ENCODE assay signal across 13 cellular contexts in genomic region chr17:42783062-42783777, GRCh38. TPM values are rescaled to one million over a fixed set of nuclear protein-coding genes. Genes with fewer than 3 reads are reported as not detected.
DNase-seq lines count a peak whose midpoint lies in the region; ATAC-seq and TF ChIP-seq lines count a peak whose summit lies in the region.
"Had no signal": no experiment of that assay in that cellular context is flagged by ENCODE, and none has a peak within 500 bp of the region (broad histone marks: within the 10 kb centered on the region; RNA-seq: fewer than 3 reads in every experiment).

No MANE protein-coding gene starts in this region.

- WGBS in esophagus muscularis mucosa, result 40% methylated on average over 9 of the region's 9 CpGs

- H3K36me3 ChIP-seq in ACC112 (ENCODE audit: insufficient read depth, low read length) (peaks cover 5% of the 10 kb centered on the region; the same call in 1 of the 2 replicates), esophagus muscularis mucosa (peaks cover 12 to 16% (median 15%) of the 10 kb centered on the region in 4 donors)

- no peak for TF ChIP-seq CTCF in esophagus muscularis mucosa (IDR thresholded peaks at IDR 0.05)

- TF ChIP-seq EP300 in esophagus muscularis mucosa (IDR thresholded peaks at IDR 0.05), result no peak

- peak; percentile 67 for DNase-seq in HK-2 (ENCODE audit: unreplicated experiment)
- DNase-seq in astrocyte of the hippocampus (ENCODE audit: low read depth, low spot score), result peak; percentile 60
- DNase-seq in iris pigment epithelial cell (ENCODE audit: low read depth), result peak; percentile 86
- no peak for DNase-seq in stimulated activated naive CD8-positive, alpha-beta T cell treated with anti-CD3 and anti-CD28 coated beads, Interleukin-15, Interleukin-2, amounts not matched to agents 100 U/mL and 50 U/mL, for 24 hours
- no peak for DNase-seq in esophagus muscularis mucosa (ENCODE audit: extremely low spot score)
- no peak for DNase-seq in stimulated activated CD4-positive, alpha-beta T cell treated with anti-CD3 and anti-CD28 coated beads, Interleukin-2, amount 100 ng/mL, for 48 hours
- DNase-seq in NCI-H1930 (lab: John Stamatoyannopoulos, UW), result no peak
- DNase-seq: activated CD8-positive, alpha-beta T cell treated with anti-CD3 and anti-CD28 coated beads, Interleukin-2, amount 10 ng/mL, durations not matched to agents 7 days and 5 days; immature natural killer cell; NCI-H1048; NCI-H774 had no signal

- no peak overlapping the region for H2AFZ ChIP-seq in ACC112 (ENCODE audit: low read length, unreplicated experiment)

- H3K4me1 ChIP-seq in ACC112 (ENCODE audit: control insufficient read depth, insufficient read depth, low read length, unreplicated experiment) (peaks cover 28% of the 10 kb centered on the region), esophagus muscularis mucosa (peaks cover 20 to 55% (median 51%) of the 10 kb centered on the region in 4 donors)

- no peak for ATAC-seq in stimulated activated naive CD8-positive, alpha-beta T cell treated with anti-CD3 and anti-CD28 coated beads, Interleukin-15, Interleukin-2, amounts not matched to agents 100 U/mL and 50 U/mL, for 24 hours
- ATAC-seq: activated CD8-positive, alpha-beta T cell treated with anti-CD3 and anti-CD28 coated beads, Interleukin-2, amount 10 ng/mL, durations not matched to agents 7 days and 5 days; activated naive CD4-positive, alpha-beta T cell treated with anti-CD3 and anti-CD28 coated beads, Interleukin-2, amount 50 U/mL, for 72 hours had no signal

- peak overlapping the region; percentile 81 for H3K4me3 ChIP-seq in ACC112 (ENCODE audit: low read depth, low read length)
- no peak overlapping the region for H3K4me3 ChIP-seq in esophagus muscularis mucosa

- H3K9me3 ChIP-seq in esophagus muscularis mucosa, result no peaks in the 10 kb centered on the region

- TF ChIP-seq POLR2A in esophagus muscularis mucosa (IDR thresholded peaks at IDR 0.05; ENCODE audit: low read depth), result no peak

- intact Hi-C loops in esophagus muscularis mucosa (cut with DNase I), result loop anchor here (5.0 kb wide), 1 partner anchor 39 kb away; the partner anchor contains the start of gene BECN1

- no peaks in the 10 kb centered on the region for H3K27me3 ChIP-seq in ACC112 (ENCODE audit: insufficient read depth, low read length)
- H3K27me3 ChIP-seq in esophagus muscularis mucosa, result peaks cover 0 to 80% (median 16%) of the 10 kb centered on the region in 4 donors

- H3K27ac ChIP-seq in ACC112 (ENCODE audit: low read depth, low read length) (peak overlapping the region; percentile 44), esophagus muscularis mucosa (replicated peaks in 1 of 4) (no peak overlapping the region)

- H3K79me2 ChIP-seq in ACC112 (ENCODE audit: control insufficient read depth, insufficient read depth, low read length, unreplicated experiment), result peaks cover 18% of the 10 kb centered on the region

RNA-seq across cellular contexts. Expression of gene WNK4, which starts 2.8 kb away (rescaled TPM):
- total RNA-seq in esophagus muscularis mucosa, result 1 to 10 TPM in 3 of 4 donors, under 1 TPM in 1; 0.50 to 2.9 (median 2.1) TPM

RNA-seq across cellular contexts. Expression of gene VPS25, which starts 10.0 kb away (rescaled TPM):
- 10 to 100 TPM; 34.5 to 43.9 (median 38.0) TPM for total RNA-seq in esophagus muscularis mucosa

RNA-seq across cellular contexts. Expression of gene COA3, which starts 15.3 kb away (rescaled TPM):
- 10 to 100 TPM; 65.9 to 74.6 (median 68.3) TPM for total RNA-seq in esophagus muscularis mucosa

RNA-seq across cellular contexts. Expression of gene CNTD1, which starts 15.4 kb away (rescaled TPM):
- 1 to 10 TPM in 1 of 4 donors, under 1 TPM in 2, not detected in 1; 0.50 to 3.9 (median 0.57) TPM for total RNA-seq in esophagus muscularis mucosa
- total RNA-seq: activated CD8-positive, alpha-beta T cell treated with anti-CD3 and anti-CD28 coated beads, Interleukin-2, amount 10 ng/mL, durations not matched to agents 7 days and 5 days had no signal

RNA-seq across cellular contexts. Expression of gene RAMP2, which starts 22.2 kb away (rescaled TPM):
- 10 to 100 TPM; 19.5 to 45.2 (median 34.2) TPM for total RNA-seq in esophagus muscularis mucosa
- total RNA-seq: activated CD8-positive, alpha-beta T cell treated with anti-CD3 and anti-CD28 coated beads, Interleukin-2, amount 10 ng/mL, durations not matched to agents 7 days and 5 days; activated naive CD4-positive, alpha-beta T cell treated with anti-CD3 and anti-CD28 coated beads, Interleukin-2, amount 50 U/mL, for 72 hours had no signal

Comparison
In these comparisons a context has a peak if more than half of its experiments do, and no peak if none do; other contexts are left out.
1. DNase-seq: peak in HK-2 (single experiment), astrocyte of the hippocampus (single experiment) and iris pigment epithelial cell (single experiment); none in stimulated activated naive CD8-positive, alpha-beta T cell treated with anti-CD3 and anti-CD28 coated beads, Interleukin-15, Interleukin-2, amounts not matched to agents 100 U/mL and 50 U/mL, for 24 hours (single experiment), esophagus muscularis mucosa (single experiment), stimulated activated CD4-positive, alpha-beta T cell treated with anti-CD3 and anti-CD28 coated beads, Interleukin-2, amount 100 ng/mL, for 48 hours (0 of 2) and NCI-H1930 (0 of 2).